10 cellular contexts compared by ENCODE assay signal in genomic region chr3:114432356-114432755, GRCh38.
"Had no signal": no experiment of that assay in that cellular context is flagged by ENCODE, and none has a peak within 500 bp of the region (broad histone marks: within the 10 kb centered on the region; RNA-seq: fewer than 3 reads in every experiment).

No MANE protein-coding gene starts in this region.

- H3K27ac Mint-ChIP-seq: H9 had no signal

- H2AFZ ChIP-seq: GM23248 had no signal

- H3K4me3 Mint-ChIP-seq: H9 had no signal

- H3K4me2 ChIP-seq: KMS-11 had no signal

- H3K9me3 Mint-ChIP-seq: H9 had no signal

- H3K27ac ChIP-seq: GM23248, HL-60, KMS-11 had no signal

- H3K4me3 ChIP-seq: GM23248 had no signal

- H3K9ac ChIP-seq: GM23248, KMS-11 had no signal

- ATAC-seq: HepG2 had no signal

- DNase-seq: GM23248, H9, HCEC 1CT, Karpas-422, KBM-7 had no signal

- FAIRE-seq: H1, H54, HepG2 had no signal
